Comparison of ENCODE assay signal across 21 cellular contexts in the genomic region with DNA sequence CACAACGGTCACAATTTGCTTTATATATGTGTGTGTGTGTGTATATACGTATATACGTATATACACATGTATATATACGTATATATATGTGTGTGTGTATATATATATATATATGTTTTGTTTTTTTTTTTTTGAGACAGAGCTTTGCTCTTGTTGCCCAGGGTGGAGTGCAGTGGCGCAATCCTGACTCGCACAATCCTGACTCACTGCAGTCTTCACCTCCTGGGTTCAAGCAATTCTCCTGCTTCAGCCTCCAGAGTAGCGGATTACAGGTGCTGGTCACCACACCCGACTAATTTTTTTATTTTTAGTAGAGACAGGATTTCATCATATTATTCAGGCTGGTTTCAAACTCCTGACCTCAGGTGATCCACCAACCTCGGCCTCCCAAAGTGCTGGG. TPM values are rescaled to one million over a fixed set of nuclear protein-coding genes. Genes with fewer than 3 reads are reported as not detected.
DNase-seq lines count a peak whose midpoint lies in the region; ATAC-seq and TF ChIP-seq lines count a peak whose summit lies in the region.
"Had no signal": no experiment of that assay in that cellular context is flagged by ENCODE, and none has a peak within 500 bp of the region (broad histone marks: within the 10 kb centered on the region; RNA-seq: fewer than 3 reads in every experiment).

No MANE protein-coding gene starts in this region.

- H3K9me3 ChIP-seq in mammary epithelial cell (replicated peaks; ENCODE audit: insufficient read depth, low read length) (no peaks in the 10 kb centered on the region), neural progenitor cell (ENCODE audit: low read depth) (no peaks in the 10 kb centered on the region), endodermal cell (ENCODE audit: control insufficient read depth, low read length) (no peaks in the 10 kb centered on the region)

- CTCF ChIA-PET in activated CD4-positive, alpha-beta memory T cell treated with anti-CD3 and anti-CD28 coated beads for 36 hours (lab: Charles Lee): interaction anchor here (0.8 to 1.7 kb wide), 2 partner anchors 10 to 53 kb away, joined by 3 to 6 read pairs; no protein-coding TSS in a partner anchor
- CTCF ChIA-PET in activated CD4-positive, alpha-beta memory T cell treated with anti-CD3 and anti-CD28 coated beads, Interleukin-2, amount 10 ng/mL, durations not matched to agents 7 days and 5 days (lab: Charles Lee): no interaction called here
- CTCF ChIA-PET in mammary epithelial cell (lab: Charles Lee; ENCODE audit: low non-redundant PET): no interaction called here

- peak; percentile 43 for DNase-seq in activated CD4-positive, alpha-beta memory T cell treated with anti-CD3 and anti-CD28 coated beads for 36 hours
- no peak for DNase-seq in activated CD4-positive, alpha-beta memory T cell treated with anti-CD3 and anti-CD28 coated beads, Interleukin-2, amount 10 ng/mL, durations not matched to agents 7 days and 5 days
- peak; percentile 17 to 29 for DNase-seq in HL-60 (ENCODE audit: low read depth in 1 of 2, low spot score in 1 of 2)
- peak; percentile 51 for DNase-seq in mammary epithelial cell
- no peak for DNase-seq in neural progenitor cell (ENCODE audit: low spot score)
- no peak for DNase-seq in endodermal cell
- DNase-seq: activated B cell treated with CpG ODN at 0.5 μM for 24 hours; activated gamma-delta T cell treated with Interleukin-2 at 50 U/mL for 16 hours; CD4-positive, alpha-beta memory T cell; cortex of kidney; DND-41; head of caudate nucleus; HFFc6; immature natural killer cell; NCI-H2029 treated with DMSO at 0.1 percent for 48 hours; NCI-H524 had no signal

- peaks cover 80% of the 10 kb centered on the region for H3K79me2 ChIP-seq in mammary epithelial cell (ENCODE audit: insufficient read depth, low read length)
- H3K79me2 ChIP-seq in neural progenitor cell (ENCODE audit: low read depth): peaks cover 90% of the 10 kb centered on the region

- H3K36me3 ChIP-seq in mammary epithelial cell (ENCODE audit: insufficient read depth, low read length) (peaks cover 2% of the 10 kb centered on the region), neural progenitor cell (no peaks in the 10 kb centered on the region), endodermal cell (ENCODE audit: control insufficient read depth, insufficient read depth, low read length) (peaks cover 30% of the 10 kb centered on the region)

- H3K4me1 ChIP-seq in mammary epithelial cell (ENCODE audit: insufficient read depth, low read length) (peaks cover 18% of the 10 kb centered on the region), neural progenitor cell (peaks cover 30% of the 10 kb centered on the region), endodermal cell (ENCODE audit: control insufficient read depth, insufficient read depth, low read length) (peaks cover 6% of the 10 kb centered on the region)

- no peaks in the 10 kb centered on the region for H3K27me3 Mint-ChIP-seq in activated CD4-positive, alpha-beta memory T cell treated with anti-CD3 and anti-CD28 coated beads for 36 hours
- H3K27me3 Mint-ChIP-seq in activated CD4-positive, alpha-beta memory T cell treated with anti-CD3 and anti-CD28 coated beads, Interleukin-2, amount 10 ng/mL, durations not matched to agents 7 days and 5 days: no peaks in the 10 kb centered on the region
- H3K27me3 Mint-ChIP-seq in neural progenitor cell (ENCODE audit: insufficient read depth, low read depth) (no peaks in the 10 kb centered on the region), endodermal cell (ENCODE audit: insufficient read depth) (no peaks in the 10 kb centered on the region)
- H3K27me3 Mint-ChIP-seq: activated B cell treated with CpG ODN at 0.5 μM for 24 hours; CD4-positive, alpha-beta memory T cell had no signal

- no peak overlapping the region for H3K27ac ChIP-seq in HL-60 (replicated peaks)
- no peak overlapping the region for H3K27ac ChIP-seq in mammary epithelial cell (ENCODE audit: insufficient read depth, low read depth, low read length)
- H3K27ac ChIP-seq in neural progenitor cell: peak overlapping the region; percentile 11
- H3K27ac ChIP-seq in endodermal cell (ENCODE audit: low read depth, low read length): no peak overlapping the region

- ATAC-seq in GM18873 (IDR thresholded peaks at IDR 0.05; ENCODE audit: low FRiP score, unreplicated experiment): no peak
- no peak for ATAC-seq in HG02981 (IDR thresholded peaks at IDR 0.05; ENCODE audit: unreplicated experiment)

- peaks cover 25% of the 10 kb centered on the region for H3F3A ChIP-seq in neural progenitor cell (ENCODE audit: low read depth)

- WGBS in mammary epithelial cell (ENCODE audit: low coverage, missing lambda C conversion rate): 79% methylated on average over 9 of the region's 9 CpGs
- WGBS in endodermal cell (ENCODE audit: insufficient coverage in 1 of 2, insufficient read length in 1 of 2), 2 experiments: 92 to 93% methylated on average over 3 to 5 of the region's 9 CpGs

- no TSS peak for BruUV-seq in mammary epithelial cell (replicated peaks; lab: Mats Ljungman, UMichigan)

- intact Hi-C loops in activated CD4-positive, alpha-beta memory T cell treated with anti-CD3 and anti-CD28 coated beads for 36 hours (cut with micrococcal nuclease): loop anchor here (5.0 kb wide), 1 partner anchor 55 kb away; no protein-coding TSS in a partner anchor
- intact Hi-C loops in mammary epithelial cell (cut with micrococcal nuclease): no loop called here

- H4K20me1 ChIP-seq in mammary epithelial cell (ENCODE audit: insufficient read depth, low read length) (no peaks in the 10 kb centered on the region), neural progenitor cell (ENCODE audit: low read depth) (peaks cover 81% of the 10 kb centered on the region)

- no peaks in the 10 kb centered on the region for H3K27me3 ChIP-seq in HL-60 (ENCODE audit: insufficient read depth, poor library complexity, severe bottlenecking)
- H3K27me3 ChIP-seq in mammary epithelial cell (ENCODE audit: insufficient read depth, low read length): no peaks in the 10 kb centered on the region
- H3K27me3 ChIP-seq in neural progenitor cell: no peaks in the 10 kb centered on the region
- no peaks in the 10 kb centered on the region for H3K27me3 ChIP-seq in endodermal cell (ENCODE audit: control insufficient read depth, insufficient read depth, low read length, poor library complexity, severe bottlenecking)

- POLR2A ChIA-PET in activated CD4-positive, alpha-beta memory T cell treated with anti-CD3 and anti-CD28 coated beads for 36 hours (lab: Charles Lee): interaction anchor here (0.6 kb wide), 1 partner anchor 206 kb away, joined by 3 read pairs; a partner anchor contains a TSS
- POLR2A ChIA-PET in activated CD4-positive, alpha-beta memory T cell treated with anti-CD3 and anti-CD28 coated beads, Interleukin-2, amount 10 ng/mL, durations not matched to agents 7 days and 5 days (lab: Charles Lee): interaction anchor here (0.9 to 1.0 kb wide), 2 partner anchors 91 to 246 kb away, joined by 3 read pairs; no protein-coding TSS in a partner anchor

- no peak overlapping the region for H3K9ac ChIP-seq in mammary epithelial cell (ENCODE audit: insufficient read depth, low read length)
- no peak overlapping the region for H3K9ac ChIP-seq in neural progenitor cell
- no peak overlapping the region for H3K9ac ChIP-seq in endodermal cell (ENCODE audit: extremely low read depth, low read length, poor library complexity, severe bottlenecking)

- no peak overlapping the region for H3K4me3 ChIP-seq in HL-60 (replicated peaks; ENCODE audit: insufficient read depth, low read length)
- H3K4me3 ChIP-seq in mammary epithelial cell (replicated peaks in 1 of 3; ENCODE audit: insufficient read depth in 1 of 3, low read depth in 2 of 3, low read length in 3 of 3): no peak overlapping the region
- H3K4me3 ChIP-seq in neural progenitor cell: no peak overlapping the region
- H3K4me3 ChIP-seq in endodermal cell (ENCODE audit: low read length): no peak overlapping the region
- H3K4me3 ChIP-seq: lung had no signal

- H3K27ac Mint-ChIP-seq in activated CD4-positive, alpha-beta memory T cell treated with anti-CD3 and anti-CD28 coated beads for 36 hours: no peak overlapping the region
- H3K27ac Mint-ChIP-seq in activated CD4-positive, alpha-beta memory T cell treated with anti-CD3 and anti-CD28 coated beads, Interleukin-2, amount 10 ng/mL, durations not matched to agents 7 days and 5 days: no peak overlapping the region
- no peak overlapping the region for H3K27ac Mint-ChIP-seq in neural progenitor cell
- no peak overlapping the region for H3K27ac Mint-ChIP-seq in endodermal cell
- H3K27ac Mint-ChIP-seq: activated B cell treated with CpG ODN at 0.5 μM for 24 hours; HFFc6; T-helper 1 cell treated with Interleukin-12 subunit alpha and Interleukin-12 subunit beta and Interleukin-4 antibody, amounts not matched to agents 30 μg/mL and 1 μg/mL, for 36 hours had no signal

- dilution Hi-C loops in mammary epithelial cell (cut with HindIII; ENCODE audit: low sequenced_read_pairs): loop anchor here (25.0 kb wide), 2 partner anchors 110 to 185 kb away; no protein-coding TSS in a partner anchor

- peaks cover 12% of the 10 kb centered on the region for H3K36me3 Mint-ChIP-seq in activated CD4-positive, alpha-beta memory T cell treated with anti-CD3 and anti-CD28 coated beads for 36 hours
- H3K36me3 Mint-ChIP-seq in activated CD4-positive, alpha-beta memory T cell treated with anti-CD3 and anti-CD28 coated beads, Interleukin-2, amount 10 ng/mL, durations not matched to agents 7 days and 5 days (ENCODE audit: low read depth): peaks cover 35% of the 10 kb centered on the region
- peaks cover 24% of the 10 kb centered on the region for H3K36me3 Mint-ChIP-seq in neural progenitor cell
- H3K36me3 Mint-ChIP-seq in endodermal cell (ENCODE audit: low read depth): peaks cover 10% of the 10 kb centered on the region
- H3K36me3 Mint-ChIP-seq: immature natural killer cell had no signal

- TF ChIP-seq CTCF in HL-60 (IDR thresholded peaks at IDR 0.05; ENCODE audit: insufficient read depth, low read length): no peak
- no peak for TF ChIP-seq CTCF in mammary epithelial cell (conservative IDR thresholded peaks at IDR 0.05 in 1 of 2, IDR thresholded peaks at IDR 0.05 in 1 of 2; ENCODE audit: extremely low read depth in 1 of 2, insufficient read depth in 1 of 2, low read depth in 1 of 2, low read length in 2 of 2)
- TF ChIP-seq CTCF in neural progenitor cell (IDR thresholded peaks at IDR 0.05): no peak
- TF ChIP-seq CTCF in endodermal cell (conservative IDR thresholded peaks at IDR 0.05): no peak

- H3K4me3 Mint-ChIP-seq in activated CD4-positive, alpha-beta memory T cell treated with anti-CD3 and anti-CD28 coated beads for 36 hours: no peak overlapping the region
- H3K4me3 Mint-ChIP-seq in activated CD4-positive, alpha-beta memory T cell treated with anti-CD3 and anti-CD28 coated beads, Interleukin-2, amount 10 ng/mL, durations not matched to agents 7 days and 5 days: no peak overlapping the region
- H3K4me3 Mint-ChIP-seq in neural progenitor cell: no peak overlapping the region
- H3K4me3 Mint-ChIP-seq in endodermal cell: no peak overlapping the region
- H3K4me3 Mint-ChIP-seq: activated B cell treated with CpG ODN at 0.5 μM for 24 hours; HFFc6; immature natural killer cell; nephron; T-helper 1 cell treated with Interleukin-12 subunit alpha and Interleukin-12 subunit beta and Interleukin-4 antibody, amounts not matched to agents 30 μg/mL and 1 μg/mL, for 36 hours had no signal

- no peaks in the 10 kb centered on the region for H3K9me3 Mint-ChIP-seq in activated CD4-positive, alpha-beta memory T cell treated with anti-CD3 and anti-CD28 coated beads for 36 hours
- no peaks in the 10 kb centered on the region for H3K9me3 Mint-ChIP-seq in activated CD4-positive, alpha-beta memory T cell treated with anti-CD3 and anti-CD28 coated beads, Interleukin-2, amount 10 ng/mL, durations not matched to agents 7 days and 5 days
- H3K9me3 Mint-ChIP-seq in neural progenitor cell: no peaks in the 10 kb centered on the region
- H3K9me3 Mint-ChIP-seq in endodermal cell: no peaks in the 10 kb centered on the region
- H3K9me3 Mint-ChIP-seq: activated B cell treated with CpG ODN at 0.5 μM for 24 hours; CD4-positive, alpha-beta memory T cell; HFFc6; immature natural killer cell; nephron; T-helper 1 cell treated with Interleukin-12 subunit alpha and Interleukin-12 subunit beta and Interleukin-4 antibody, amounts not matched to agents 30 μg/mL and 1 μg/mL, for 36 hours had no signal

- H3K4me2 ChIP-seq in mammary epithelial cell (ENCODE audit: insufficient read depth, low read depth, low read length) (no peak overlapping the region), neural progenitor cell (no peak overlapping the region)

- H2AFZ ChIP-seq in mammary epithelial cell (ENCODE audit: low read depth, low read length): no peak overlapping the region
- no peak overlapping the region for H2AFZ ChIP-seq in neural progenitor cell (replicated peaks)

- H3K4me1 Mint-ChIP-seq in activated CD4-positive, alpha-beta memory T cell treated with anti-CD3 and anti-CD28 coated beads for 36 hours (ENCODE audit: low read depth): peaks cover 58% of the 10 kb centered on the region
- H3K4me1 Mint-ChIP-seq in activated CD4-positive, alpha-beta memory T cell treated with anti-CD3 and anti-CD28 coated beads, Interleukin-2, amount 10 ng/mL, durations not matched to agents 7 days and 5 days: peaks cover 48% of the 10 kb centered on the region
- H3K4me1 Mint-ChIP-seq in neural progenitor cell (peaks cover 26% of the 10 kb centered on the region), endodermal cell (peaks cover 23% of the 10 kb centered on the region)

- in situ Hi-C loops in mammary epithelial cell (cut with MboI; ENCODE audit: low sequenced_read_pairs in 2 of 2): no loop called here

RNA-seq across cellular contexts. Expression of a gene that starts 3.1 kb away (rescaled TPM):
- total RNA-seq in activated CD4-positive, alpha-beta memory T cell treated with anti-CD3 and anti-CD28 coated beads for 36 hours: 10 to 100 TPM; 24.9 to 27.1 TPM
- 10 to 100 TPM; 42.1 to 44.4 TPM for total RNA-seq in activated CD4-positive, alpha-beta memory T cell treated with anti-CD3 and anti-CD28 coated beads, Interleukin-2, amount 10 ng/mL, durations not matched to agents 7 days and 5 days
- 10 to 100 TPM; 12.3 to 12.9 TPM for total RNA-seq in mammary epithelial cell
- 15.1 TPM for polyA plus RNA-seq in mammary epithelial cell
- polyA minus RNA-seq in mammary epithelial cell: 19.9 TPM
- 49.8 and 63.8 TPM in 2 replicates for total RNA-seq in neural progenitor cell (ENCODE audit: low replicate concordance)
- 10 to 100 TPM; 47.5 to 49.7 TPM for total RNA-seq in endodermal cell
- 51.3 TPM for polyA plus RNA-seq in endodermal cell (2013, experiment 1 of 2)
- polyA plus RNA-seq in endodermal cell (2013, experiment 2 of 2): 43.0 TPM

Comparison
In these comparisons a context has a peak if more than half of its experiments do, and no peak if none do; other contexts are left out.
1. DNase-seq: peak in activated CD4-positive, alpha-beta memory T cell treated with anti-CD3 and anti-CD28 coated beads for 36 hours (single experiment), HL-60 (2 of 2) and mammary epithelial cell (single experiment); none in activated CD4-positive, alpha-beta memory T cell treated with anti-CD3 and anti-CD28 coated beads, Interleukin-2, amount 10 ng/mL, durations not matched to agents 7 days and 5 days (single experiment), neural progenitor cell (single experiment) and endodermal cell (single experiment).